In the genomic region with DNA sequence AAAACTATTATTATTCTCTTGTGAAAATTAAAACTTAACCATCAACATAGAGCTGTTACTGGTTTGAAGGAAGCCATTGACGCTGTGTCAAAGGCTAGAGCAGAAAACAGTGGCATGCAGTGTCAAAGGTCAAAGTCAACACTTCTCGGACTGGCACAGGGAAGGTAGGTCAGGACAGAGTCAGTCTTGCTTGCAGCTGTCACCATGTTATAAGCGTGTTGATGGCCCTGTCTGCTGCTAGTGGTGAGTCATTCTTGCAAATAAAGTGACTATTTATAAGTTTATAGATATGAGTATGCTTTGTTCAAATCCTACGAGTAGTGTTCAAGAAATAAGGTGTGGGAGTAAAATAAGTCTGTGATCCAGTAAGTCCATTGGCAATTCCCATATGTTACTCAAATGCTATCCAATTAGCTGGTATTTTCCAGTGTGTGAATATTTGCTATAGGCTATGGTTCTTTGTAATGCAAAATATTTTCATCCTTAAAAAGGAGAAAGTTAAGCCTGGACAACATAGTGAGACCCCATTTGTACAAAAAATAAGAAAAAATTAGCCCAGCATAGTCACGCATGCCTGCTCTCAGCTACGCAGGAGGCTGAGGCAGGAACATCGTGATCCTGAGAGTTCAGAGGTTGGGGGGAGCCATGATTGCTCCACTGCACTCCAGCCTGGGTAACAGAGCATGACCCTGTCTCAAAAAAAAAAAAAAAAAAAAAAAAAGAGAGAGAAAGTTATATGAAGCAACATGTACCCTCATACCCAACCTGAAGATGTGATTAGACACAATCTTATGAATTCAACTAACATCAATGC, we compare ENCODE assay signal across 9 cellular contexts. TPM values are rescaled to one million over a fixed set of nuclear protein-coding genes. Genes with fewer than 3 reads are reported as not detected.
A peak's percentile ranks its signal among the peaks of the same experiment; 100 is the strongest.
DNase-seq lines count a peak whose midpoint lies in the region; ATAC-seq and TF ChIP-seq lines count a peak whose summit lies in the region.
"Had no signal": no experiment of that assay in that cellular context is flagged by ENCODE, and none has a peak within 500 bp of the region (broad histone marks: within the 10 kb centered on the region; RNA-seq: fewer than 3 reads in every experiment).

No MANE protein-coding gene starts in this region.

- H3K4me3 ChIP-seq in NB4 (ENCODE audit: low read depth, low read length) (peak overlapping the region; percentile 54), fibroblast of lung (replicated peaks in 1 of 4; ENCODE audit: control extremely low read depth in 1 of 4, insufficient read depth in 1 of 4, low read depth in 3 of 4, low read length in 4 of 4) (peak overlapping the region in 2 of 4 experiments; percentile 48 to 49)

- H3K36me3 Mint-ChIP-seq in type B pancreatic cell = no peaks in the 10 kb centered on the region
- no peaks in the 10 kb centered on the region for H3K36me3 Mint-ChIP-seq in activated CD8-positive, alpha-beta T cell treated with anti-CD3 and anti-CD28 coated beads, Interleukin-2, amount 10 ng/mL, durations not matched to agents 7 days and 5 days (ENCODE audit: low read depth)

- H3K36me3 ChIP-seq in fibroblast of lung (ENCODE audit: control insufficient read depth, insufficient read depth, low read length) = no peaks in the 10 kb centered on the region

- peak overlapping the region; percentile 92 for H3K27ac Mint-ChIP-seq in type B pancreatic cell
- no peak overlapping the region for H3K27ac Mint-ChIP-seq in activated CD8-positive, alpha-beta T cell treated with anti-CD3 and anti-CD28 coated beads, Interleukin-2, amount 10 ng/mL, durations not matched to agents 7 days and 5 days

- DNase-seq in Right ventricle myocardium inferior (ENCODE audit: missing footprints) (no peak), cardiac septum (ENCODE audit: low spot score) (no peak), NB4 (ENCODE audit: low read depth) (peak; percentile 85), fibroblast of lung (ENCODE audit: low read depth in 2 of 2) (peak in 1 of 2 donors; percentile 17), type B pancreatic cell (ENCODE audit: extremely low spot score, unreplicated experiment) (no peak)
- no peak for DNase-seq in stimulated activated CD4-positive, alpha-beta T cell treated with anti-CD3 and anti-CD28 coated beads, Interleukin-4, amount 100 ng/mL, for 1 hour
- DNase-seq in activated CD8-positive, alpha-beta T cell treated with anti-CD3 and anti-CD28 coated beads, Interleukin-2, amount 10 ng/mL, durations not matched to agents 7 days and 5 days = no peak

- no peak for TF ChIP-seq CTCF in NB4 (IDR thresholded peaks at IDR 0.05; ENCODE audit: low read depth, low read length)
- no peak for TF ChIP-seq CTCF in fibroblast of lung (conservative IDR thresholded peaks at IDR 0.05 in 1 of 2, IDR thresholded peaks at IDR 0.05 in 1 of 2; ENCODE audit: low read depth in 1 of 2, low read length in 2 of 2)
- TF ChIP-seq CTCF in type B pancreatic cell (conservative IDR thresholded peaks at IDR 0.05) = no peak

- POLR2A ChIA-PET in activated CD8-positive, alpha-beta T cell treated with anti-CD3 and anti-CD28 coated beads, Interleukin-2, amount 10 ng/mL, durations not matched to agents 7 days and 5 days (lab: Charles Lee) = no interaction called here

- H3K9me3 ChIP-seq in fibroblast of lung (ENCODE audit: control insufficient read depth, insufficient read depth, low read depth, low read length) = no peaks in the 10 kb centered on the region

- H3K27ac ChIP-seq in fibroblast of lung (ENCODE audit: insufficient read depth, low read length) = no peak overlapping the region

- H3K4me1 Mint-ChIP-seq in type B pancreatic cell (ENCODE audit: unreplicated experiment) = peaks cover 12% of the 10 kb centered on the region
- peaks cover 11% of the 10 kb centered on the region for H3K4me1 Mint-ChIP-seq in activated CD8-positive, alpha-beta T cell treated with anti-CD3 and anti-CD28 coated beads, Interleukin-2, amount 10 ng/mL, durations not matched to agents 7 days and 5 days (ENCODE audit: low read depth)

- peaks cover 7% of the 10 kb centered on the region for H3K4me1 ChIP-seq in fibroblast of lung (ENCODE audit: control insufficient read depth, extremely low read depth, insufficient read depth, low read length)

- no peak overlapping the region for H3K9ac ChIP-seq in fibroblast of lung (ENCODE audit: insufficient read depth, low read length)

- peak overlapping the region; percentile 84 for H3K4me3 Mint-ChIP-seq in type B pancreatic cell
- no peak overlapping the region for H3K4me3 Mint-ChIP-seq in activated CD8-positive, alpha-beta T cell treated with anti-CD3 and anti-CD28 coated beads, Interleukin-2, amount 10 ng/mL, durations not matched to agents 7 days and 5 days

- ATAC-seq in Right ventricle myocardium inferior = peak; percentile 46
- ATAC-seq in HG03442 (IDR thresholded peaks at IDR 0.05; ENCODE audit: unreplicated experiment) = no peak
- no peak for ATAC-seq in activated CD8-positive, alpha-beta T cell treated with anti-CD3 and anti-CD28 coated beads, Interleukin-2, amount 10 ng/mL, durations not matched to agents 7 days and 5 days

- CTCF ChIA-PET in activated CD8-positive, alpha-beta T cell treated with anti-CD3 and anti-CD28 coated beads, Interleukin-2, amount 10 ng/mL, durations not matched to agents 7 days and 5 days (lab: Charles Lee) = interaction anchor here (0.8 to 3.4 kb wide), 22 partner anchors 10 to 385 kb away, joined by 3 to 62 read pairs (median 4); no protein-coding TSS in a partner anchor

- no peak for TF ChIP-seq POLR2A in NB4 (IDR thresholded peaks at IDR 0.05; ENCODE audit: extremely low read depth, insufficient read length)

- peaks cover 2% of the 10 kb centered on the region for H3K27me3 ChIP-seq in fibroblast of lung (ENCODE audit: control insufficient read depth, insufficient read depth, low read length)

- H3K27me3 Mint-ChIP-seq in type B pancreatic cell = peaks cover 6% of the 10 kb centered on the region
- H3K27me3 Mint-ChIP-seq in activated CD8-positive, alpha-beta T cell treated with anti-CD3 and anti-CD28 coated beads, Interleukin-2, amount 10 ng/mL, durations not matched to agents 7 days and 5 days (ENCODE audit: low read depth) = peaks cover 7% of the 10 kb centered on the region

- no peaks in the 10 kb centered on the region for H3K79me2 ChIP-seq in fibroblast of lung (ENCODE audit: control insufficient read depth, insufficient read depth, low read length)

- H3K9me3 Mint-ChIP-seq in type B pancreatic cell = no peaks in the 10 kb centered on the region
- H3K9me3 Mint-ChIP-seq in activated CD8-positive, alpha-beta T cell treated with anti-CD3 and anti-CD28 coated beads, Interleukin-2, amount 10 ng/mL, durations not matched to agents 7 days and 5 days (ENCODE audit: insufficient read depth) = no peaks in the 10 kb centered on the region

- no peak overlapping the region for H2AFZ ChIP-seq in fibroblast of lung (ENCODE audit: low read length)

- H3K4me2 ChIP-seq in fibroblast of lung (ENCODE audit: extremely low read depth, insufficient read depth, low read length) = peak overlapping the region; percentile 61

- no peaks in the 10 kb centered on the region for H4K20me1 ChIP-seq in fibroblast of lung (ENCODE audit: control insufficient read depth, extremely low read depth, insufficient read depth, low read length)

- intact Hi-C loops in Right ventricle myocardium inferior (cut with DNase I) = loop anchor here (5.0 to 10.0 kb wide), 2 partner anchors 155 to 368 kb away; no protein-coding TSS in a partner anchor
- intact Hi-C loops in cardiac septum (cut with DNase I) = loop anchor here (2.0 to 5.0 kb wide), 3 partner anchors 93 to 365 kb away; no protein-coding TSS in a partner anchor

RNA-seq across cellular contexts. Expression of a gene that starts 26.3 kb away (rescaled TPM):
- 273 TPM for total RNA-seq in Right ventricle myocardium inferior
- 180 TPM for total RNA-seq in cardiac septum
- total RNA-seq in fibroblast of lung = 3.0 and 3.3 TPM in 2 replicates
- polyA plus RNA-seq in fibroblast of lung = 2.8 and 92.5 TPM in 2 replicates
- polyA plus RNA-seq in fibroblast of lung (2012) = 3.4 and 96.4 TPM in 2 replicates
- polyA minus RNA-seq in fibroblast of lung (ENCODE audit: low replicate concordance) = 7.9 and 131 TPM in 2 replicates
- total RNA-seq in type B pancreatic cell (ENCODE audit: low replicate concordance) = 27.2 and 30.0 TPM in 2 replicates
- not detected for total RNA-seq in activated CD8-positive, alpha-beta T cell treated with anti-CD3 and anti-CD28 coated beads, Interleukin-2, amount 10 ng/mL, durations not matched to agents 7 days and 5 days
- total RNA-seq: activated CD8-positive, alpha-beta memory T cell treated with anti-CD3 and anti-CD28 coated beads for 36 hours had no signal
